In the genomic region with DNA sequence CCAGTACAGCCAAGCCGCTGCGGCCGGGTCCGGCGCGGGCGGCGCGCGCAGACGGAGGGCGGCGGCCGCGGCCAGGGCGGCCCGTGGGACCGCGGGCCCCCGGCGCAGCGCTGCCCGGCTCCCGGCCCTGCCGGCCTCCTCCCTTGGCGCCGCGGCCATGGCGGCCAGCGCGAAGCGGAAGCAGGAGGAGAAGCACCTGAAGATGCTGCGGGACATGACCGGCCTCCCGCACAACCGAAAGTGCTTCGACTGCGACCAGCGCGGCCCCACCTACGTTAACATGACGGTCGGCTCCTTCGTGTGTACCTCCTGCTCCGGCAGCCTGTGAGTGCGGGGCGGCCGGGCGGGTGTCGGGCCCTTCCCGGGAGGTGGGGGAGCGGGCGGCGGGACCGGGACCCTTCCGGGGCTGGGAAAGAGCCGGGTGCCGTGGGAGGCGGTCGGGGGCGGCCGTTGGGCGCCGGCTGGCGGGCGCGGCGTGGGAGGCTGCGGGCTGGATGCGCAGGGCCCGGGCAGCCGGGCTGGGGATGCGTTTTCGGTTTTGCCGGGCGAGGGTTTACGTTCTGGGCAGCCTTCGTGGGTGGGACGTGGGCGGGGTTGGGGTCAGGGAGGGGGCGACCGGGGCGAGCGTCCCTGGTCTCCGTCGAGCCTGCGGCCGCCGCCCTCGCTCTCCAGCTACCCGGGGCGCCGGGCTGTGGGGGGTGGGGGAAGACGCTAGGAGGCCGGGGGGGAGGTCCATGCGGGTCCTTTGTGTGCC, we compare ENCODE assay signal across 1 cellular context.
TF ChIP-seq lines count a peak whose summit lies in the region.

No MANE protein-coding gene starts in this region.

TF ChIP-seq in K562, 482 proteins besides CTCF, POLR2A, EP300 and RAD21 (continued from another document):
- TF ChIP-seq, protein P1, sequence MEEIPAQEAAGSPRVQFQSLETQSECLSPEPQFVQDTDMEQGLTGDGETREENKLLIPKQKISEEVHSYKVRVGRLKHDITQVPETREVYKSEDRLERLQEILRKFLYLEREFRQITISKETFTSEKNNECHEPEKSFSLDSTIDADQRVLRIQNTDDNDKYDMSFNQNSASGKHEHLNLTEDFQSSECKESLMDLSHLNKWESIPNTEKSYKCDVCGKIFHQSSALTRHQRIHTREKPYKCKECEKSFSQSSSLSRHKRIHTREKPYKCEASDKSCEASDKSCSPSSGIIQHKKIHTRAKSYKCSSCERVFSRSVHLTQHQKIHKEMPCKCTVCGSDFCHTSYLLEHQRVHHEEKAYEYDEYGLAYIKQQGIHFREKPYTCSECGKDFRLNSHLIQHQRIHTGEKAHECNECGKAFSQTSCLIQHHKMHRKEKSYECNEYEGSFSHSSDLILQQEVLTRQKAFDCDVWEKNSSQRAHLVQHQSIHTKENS (CRISPR knock-in tag; IDR thresholded peaks at IDR 0.05), result no peak
- no peak for TF ChIP-seq ZBTB8A (IDR thresholded peaks at IDR 0.05; ENCODE audit: partially characterized antibody)
- TF ChIP-seq TAF1 (IDR thresholded peaks at IDR 0.05; ENCODE audit: control insufficient read depth, extremely low read depth, insufficient read depth, low read length, severe bottlenecking), result peak; percentile 6
- TF ChIP-seq GABPA (tag; conservative IDR thresholded peaks at IDR 0.05; ENCODE audit: low read depth), result 0 out of 2 replicates have a peak, but pooled peaks have one; percentile 41
- no peak for TF ChIP-seq MCM7 (IDR thresholded peaks at IDR 0.05)
- TF ChIP-seq ZNF79 (CRISPR knock-in tag; IDR thresholded peaks at IDR 0.05; ENCODE audit: low read depth), result no peak
- TF ChIP-seq ZBTB7A (IDR thresholded peaks at IDR 0.05; ENCODE audit: borderline replicate concordance, control insufficient read depth, low read depth, low read length), result peak; percentile 61; the same call in 1 of the 2 replicates
- TF ChIP-seq ZNF316 (IDR thresholded peaks at IDR 0.05), result no peak
- peak in 1 of 3 experiments; percentile 32 for TF ChIP-seq YY1 (IDR thresholded peaks at IDR 0.05; ENCODE audit: borderline replicate concordance in 1 of 3, control insufficient read depth in 1 of 3, extremely low read depth in 1 of 3, insufficient read depth in 3 of 3, insufficient read length in 1 of 3, insufficient replicate concordance in 2 of 3, low read depth in 1 of 3, low read length in 2 of 3)
- TF ChIP-seq, protein P2, sequence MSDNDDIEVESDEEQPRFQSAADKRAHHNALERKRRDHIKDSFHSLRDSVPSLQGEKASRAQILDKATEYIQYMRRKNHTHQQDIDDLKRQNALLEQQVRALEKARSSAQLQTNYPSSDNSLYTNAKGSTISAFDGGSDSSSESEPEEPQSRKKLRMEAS (CRISPR knock-in tag; IDR thresholded peaks at IDR 0.05), result no peak
- no peak for TF ChIP-seq TOE1 (IDR thresholded peaks at IDR 0.05; ENCODE audit: borderline replicate concordance)
- TF ChIP-seq TOE1 (CRISPR knock-in tag; IDR thresholded peaks at IDR 0.05; ENCODE audit: borderline replicate concordance, low read depth), result no peak
- TF ChIP-seq, protein P3, sequence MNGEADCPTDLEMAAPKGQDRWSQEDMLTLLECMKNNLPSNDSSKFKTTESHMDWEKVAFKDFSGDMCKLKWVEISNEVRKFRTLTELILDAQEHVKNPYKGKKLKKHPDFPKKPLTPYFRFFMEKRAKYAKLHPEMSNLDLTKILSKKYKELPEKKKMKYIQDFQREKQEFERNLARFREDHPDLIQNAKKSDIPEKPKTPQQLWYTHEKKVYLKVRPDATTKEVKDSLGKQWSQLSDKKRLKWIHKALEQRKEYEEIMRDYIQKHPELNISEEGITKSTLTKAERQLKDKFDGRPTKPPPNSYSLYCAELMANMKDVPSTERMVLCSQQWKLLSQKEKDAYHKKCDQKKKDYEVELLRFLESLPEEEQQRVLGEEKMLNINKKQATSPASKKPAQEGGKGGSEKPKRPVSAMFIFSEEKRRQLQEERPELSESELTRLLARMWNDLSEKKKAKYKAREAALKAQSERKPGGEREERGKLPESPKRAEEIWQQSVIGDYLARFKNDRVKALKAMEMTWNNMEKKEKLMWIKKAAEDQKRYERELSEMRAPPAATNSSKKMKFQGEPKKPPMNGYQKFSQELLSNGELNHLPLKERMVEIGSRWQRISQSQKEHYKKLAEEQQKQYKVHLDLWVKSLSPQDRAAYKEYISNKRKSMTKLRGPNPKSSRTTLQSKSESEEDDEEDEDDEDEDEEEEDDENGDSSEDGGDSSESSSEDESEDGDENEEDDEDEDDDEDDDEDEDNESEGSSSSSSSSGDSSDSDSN (IDR thresholded peaks at IDR 0.05; ENCODE audit: borderline replicate concordance in 1 of 2, low read depth in 2 of 2, low read length in 2 of 2), result no peak
- TF ChIP-seq, protein P4, sequence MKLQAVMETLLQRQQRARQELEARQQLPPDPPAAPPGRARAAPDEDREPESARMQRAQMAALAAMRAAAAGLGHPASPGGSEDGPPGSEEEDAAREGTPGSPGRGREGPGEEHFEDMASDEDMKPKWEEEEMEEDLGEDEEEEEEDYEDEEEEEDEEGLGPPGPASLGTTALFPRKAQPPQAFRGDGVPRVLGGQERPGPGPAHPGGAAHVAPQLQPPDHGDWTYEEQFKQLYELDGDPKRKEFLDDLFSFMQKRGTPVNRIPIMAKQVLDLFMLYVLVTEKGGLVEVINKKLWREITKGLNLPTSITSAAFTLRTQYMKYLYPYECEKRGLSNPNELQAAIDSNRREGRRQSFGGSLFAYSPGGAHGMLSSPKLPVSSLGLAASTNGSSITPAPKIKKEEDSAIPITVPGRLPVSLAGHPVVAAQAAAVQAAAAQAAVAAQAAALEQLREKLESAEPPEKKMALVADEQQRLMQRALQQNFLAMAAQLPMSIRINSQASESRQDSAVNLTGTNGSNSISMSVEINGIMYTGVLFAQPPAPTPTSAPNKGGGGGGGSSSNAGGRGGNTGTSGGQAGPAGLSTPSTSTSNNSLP (IDR thresholded peaks at IDR 0.05; ENCODE audit: borderline replicate concordance, low read depth, low read length), result no peak
- no peak for TF ChIP-seq ZNF639 (CRISPR knock-in tag; conservative IDR thresholded peaks at IDR 0.05 in 1 of 2, IDR thresholded peaks at IDR 0.05 in 1 of 2)
- TF ChIP-seq ZNF408 (CRISPR knock-in tag; IDR thresholded peaks at IDR 0.05; ENCODE audit: low read depth), result no peak
- TF ChIP-seq SRSF9 (IDR thresholded peaks at IDR 0.05; ENCODE audit: borderline replicate concordance, low read depth, low read length), result no peak
- no peak for TF ChIP-seq KAT7 (CRISPR knock-in tag; IDR thresholded peaks at IDR 0.05; ENCODE audit: borderline replicate concordance)
- no peak for TF ChIP-seq ZNF707 (CRISPR knock-in tag; conservative IDR thresholded peaks at IDR 0.05)
- TF ChIP-seq ZNF143 (CRISPR knock-in tag; IDR thresholded peaks at IDR 0.05), result no peak
- no peak for TF ChIP-seq ZKSCAN3 (CRISPR knock-in tag; IDR thresholded peaks at IDR 0.05)
- TF ChIP-seq NR1H2 (CRISPR knock-in tag; IDR thresholded peaks at IDR 0.05), result no peak
- no peak for TF ChIP-seq MGA (IDR thresholded peaks at IDR 0.05)
- TF ChIP-seq MIER1 (IDR thresholded peaks at IDR 0.05; ENCODE audit: low read depth), result no peak
- no peak for TF ChIP-seq PCBP2 (IDR thresholded peaks at IDR 0.05; ENCODE audit: low read depth, low read length, poor library complexity, severe bottlenecking)
- peak; percentile 49; the same call in 1 of the 2 replicates for TF ChIP-seq RBFOX2 (IDR thresholded peaks at IDR 0.05; ENCODE audit: low read depth, low read length)
- no peak for TF ChIP-seq ZNF583 (CRISPR knock-in tag; IDR thresholded peaks at IDR 0.05)
- TF ChIP-seq POLR2G (IDR thresholded peaks at IDR 0.05; ENCODE audit: low read depth, low read length), result peak; percentile 59
- no peak for TF ChIP-seq ZNF561 (CRISPR knock-in tag; conservative IDR thresholded peaks at IDR 0.05)
